17 cellular contexts compared by ENCODE assay signal in the genomic region with DNA sequence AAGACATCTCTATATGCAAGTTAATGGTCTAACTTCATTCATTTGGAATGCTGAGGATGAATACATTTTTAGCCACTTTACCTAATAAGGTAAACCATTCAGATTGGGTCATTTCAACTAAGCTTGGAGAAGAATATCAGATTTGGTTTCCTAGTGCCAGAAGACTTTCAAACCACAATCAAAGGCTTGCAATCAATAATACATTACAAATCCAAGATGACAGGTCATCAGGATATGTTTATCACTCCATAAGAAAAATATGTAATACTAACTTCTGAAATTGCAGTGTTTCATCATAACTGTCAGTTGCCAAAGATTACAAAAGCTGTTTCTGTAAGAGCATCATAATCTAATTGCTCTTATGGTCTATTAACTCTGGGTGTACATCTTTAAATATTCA.
"Had no signal": no experiment of that assay in that cellular context is flagged by ENCODE, and none has a peak within 500 bp of the region (broad histone marks: within the 10 kb centered on the region; RNA-seq: fewer than 3 reads in every experiment).

No MANE protein-coding gene starts in this region.

- H3K4me1 ChIP-seq: gastroesophageal sphincter, parathyroid adenoma had no signal

- H3K4me1 Mint-ChIP-seq: activated B cell treated with CpG ODN at 0.5 μM for 24 hours; activated CD4-positive, alpha-beta T cell treated with anti-CD3 and anti-CD28 coated beads, Interleukin-2, amount 10 ng/mL, durations not matched to agents 7 days and 5 days; activated naive CD4-positive, alpha-beta T cell treated with anti-CD3 and anti-CD28 coated beads, Interleukin-2, amount 10 ng/mL, durations not matched to agents 7 days and 5 days; activated T-helper 17 cell treated with anti-CD3 and anti-CD28 coated beads, Interleukin-2, amount 50 U/mL, for 72 hours; stimulated activated naive CD8-positive, alpha-beta T cell treated with anti-CD3 and anti-CD28 coated beads, Interleukin-15, amount 100 ng/mL, for 72 hours had no signal

- H3K36me3 ChIP-seq: gastroesophageal sphincter, thoracic aorta had no signal

- H3K36me3 Mint-ChIP-seq: activated naive CD4-positive, alpha-beta T cell treated with anti-CD3 and anti-CD28 coated beads, Interleukin-2, amount 10 ng/mL, durations not matched to agents 7 days and 5 days had no signal

- H3K9me3 Mint-ChIP-seq: activated B cell treated with CpG ODN at 0.5 μM for 24 hours; activated CD4-positive, alpha-beta T cell treated with anti-CD3 and anti-CD28 coated beads, Interleukin-2, amount 10 ng/mL, durations not matched to agents 7 days and 5 days had no signal

- H2AFZ ChIP-seq: parathyroid adenoma had no signal

- H3K27me3 ChIP-seq: gastroesophageal sphincter had no signal

- H3K27me3 Mint-ChIP-seq: activated B cell treated with CpG ODN at 0.5 μM for 24 hours; activated CD4-positive, alpha-beta T cell treated with anti-CD3 and anti-CD28 coated beads, Interleukin-2, amount 10 ng/mL, durations not matched to agents 7 days and 5 days; activated naive CD4-positive, alpha-beta T cell treated with anti-CD3 and anti-CD28 coated beads, Interleukin-2, amount 10 ng/mL, durations not matched to agents 7 days and 5 days; activated T-helper 17 cell treated with anti-CD3 and anti-CD28 coated beads, Interleukin-2, amount 50 U/mL, for 72 hours; stimulated activated naive CD8-positive, alpha-beta T cell treated with anti-CD3 and anti-CD28 coated beads, Interleukin-15, amount 100 ng/mL, for 72 hours had no signal

- H3K9me3 ChIP-seq: gastroesophageal sphincter, thoracic aorta had no signal

- H3K4me3 Mint-ChIP-seq: activated B cell treated with CpG ODN at 0.5 μM for 24 hours; activated CD4-positive, alpha-beta T cell treated with anti-CD3 and anti-CD28 coated beads, Interleukin-2, amount 10 ng/mL, durations not matched to agents 7 days and 5 days; activated naive CD4-positive, alpha-beta T cell treated with anti-CD3 and anti-CD28 coated beads, Interleukin-2, amount 10 ng/mL, durations not matched to agents 7 days and 5 days; activated T-helper 17 cell treated with anti-CD3 and anti-CD28 coated beads, Interleukin-2, amount 50 U/mL, for 72 hours; stimulated activated naive CD8-positive, alpha-beta T cell treated with anti-CD3 and anti-CD28 coated beads, Interleukin-15, amount 100 ng/mL, for 72 hours had no signal

- H3K27ac ChIP-seq: gastroesophageal sphincter, parathyroid adenoma, skin epidermis, thoracic aorta had no signal

- H3K4me3 ChIP-seq: gastroesophageal sphincter, skin epidermis, thoracic aorta had no signal

- ATAC-seq: activated T-helper 17 cell treated with anti-CD3 and anti-CD28 coated beads, Interleukin-2, amount 50 U/mL, for 72 hours; esophagus mucosa; gastroesophageal sphincter; left ventricle myocardium superior; stimulated activated naive CD8-positive, alpha-beta T cell treated with anti-CD3 and anti-CD28 coated beads, Interleukin-15, amount 100 ng/mL, for 72 hours had no signal

- DNase-seq: activated B cell treated with CpG ODN at 0.5 μM for 24 hours; activated CD4-positive, alpha-beta T cell treated with anti-CD3 and anti-CD28 coated beads, Interleukin-2, amount 10 ng/mL, durations not matched to agents 7 days and 5 days; activated naive CD4-positive, alpha-beta T cell treated with anti-CD3 and anti-CD28 coated beads, Interleukin-2, amount 10 ng/mL, durations not matched to agents 7 days and 5 days; activated T-cell treated with anti-CD3 and anti-CD28 coated beads for 4 hours; amniotic stem cell; kidney; left ventricle myocardium superior; retina; stimulated activated CD4-positive, alpha-beta T cell treated with anti-CD3 and anti-CD28 coated beads, Interleukin-4, amount 100 ng/mL, for 4 hours; stimulated activated naive CD8-positive, alpha-beta T cell treated with anti-CD3 and anti-CD28 coated beads, Interleukin-15, amount 100 ng/mL, for 72 hours; T-helper 2 cell had no signal

- H3K27ac Mint-ChIP-seq: activated B cell treated with CpG ODN at 0.5 μM for 24 hours; activated CD4-positive, alpha-beta T cell treated with anti-CD3 and anti-CD28 coated beads, Interleukin-2, amount 10 ng/mL, durations not matched to agents 7 days and 5 days; activated naive CD4-positive, alpha-beta T cell treated with anti-CD3 and anti-CD28 coated beads, Interleukin-2, amount 10 ng/mL, durations not matched to agents 7 days and 5 days; activated T-helper 17 cell treated with anti-CD3 and anti-CD28 coated beads, Interleukin-2, amount 50 U/mL, for 72 hours; stimulated activated naive CD8-positive, alpha-beta T cell treated with anti-CD3 and anti-CD28 coated beads, Interleukin-15, amount 100 ng/mL, for 72 hours had no signal

- H3K9ac ChIP-seq: parathyroid adenoma had no signal

- H3K79me2 ChIP-seq: parathyroid adenoma had no signal
